Comparison of ENCODE assay signal across 8 cellular contexts in genomic region chr9:128422022-128422782, GRCh38. TPM values are rescaled to one million over a fixed set of nuclear protein-coding genes. Genes with fewer than 3 reads are reported as not detected.
DNase-seq lines count a peak whose midpoint lies in the region; ATAC-seq, FAIRE-seq and TF ChIP-seq lines count a peak whose summit lies in the region.
"Not testable (repeated sequence)": the region's sequence is repeated elsewhere in the genome, so short reads cannot be mapped to it uniquely, and the experiment has no call there.

No MANE protein-coding gene starts in this region.

- in situ Hi-C loops in K562 (cut with MboI) = loop anchor here (10.0 kb wide), 1 partner anchor 293 kb away; no protein-coding TSS in a partner anchor

- H3K27ac Mint-ChIP-seq in T-helper 1 cell treated with Interleukin-12 subunit alpha and Interleukin-12 subunit beta and Interleukin-4 antibody, amounts not matched to agents 30 μg/mL and 1 μg/mL, for 36 hours = not testable (repeated sequence)

- not testable (repeated sequence) for H3K27me3 ChIP-seq in BJ (ENCODE audit: control insufficient read depth, insufficient read depth, low read length); K562 (ENCODE audit: control insufficient read depth in 2 of 2, insufficient read depth in 2 of 2, low read length in 2 of 2); muscle layer of colon (ENCODE audit: control insufficient read depth in 1 of 2, insufficient read depth in 2 of 2, low read length in 2 of 2); vagina

- TF ChIP-seq POLR2A in K562 (conservative IDR thresholded peaks at IDR 0.05); vagina (IDR thresholded peaks at IDR 0.05): not testable (repeated sequence)

- H3K27me3 Mint-ChIP-seq in T-helper 1 cell treated with Interleukin-12 subunit alpha and Interleukin-12 subunit beta and Interleukin-4 antibody, amounts not matched to agents 30 μg/mL and 1 μg/mL, for 36 hours (ENCODE audit: low read depth) = peaks cover 29% of the 10 kb centered on the region

- TF ChIP-seq RAD21 in K562 (CRISPR knock-in tag; conservative IDR thresholded peaks at IDR 0.05 in 1 of 2, IDR thresholded peaks at IDR 0.05 in 1 of 2) = not testable (repeated sequence)

- ATAC-seq in K562 = not testable (repeated sequence)

- H3K9me3 ChIP-seq in K562 (replicated peaks; ENCODE audit: control insufficient read depth, insufficient read depth, low read depth, low read length); muscle layer of colon (ENCODE audit: low read length); vagina: not testable (repeated sequence)

- peaks cover 14 to 45% of the 10 kb centered on the region in 2 experiments; a peak in 4 of 5 replicates for H3K4me1 ChIP-seq in K562 (replicated peaks in 1 of 2; ENCODE audit: control insufficient read depth in 2 of 2, insufficient read depth in 2 of 2, low read length in 2 of 2)
- peaks cover 20% of the 10 kb centered on the region for H3K4me1 ChIP-seq in muscle layer of colon (ENCODE audit: insufficient read depth, low read length)
- peaks cover 27% of the 10 kb centered on the region for H3K4me1 ChIP-seq in vagina

- BruUV-seq in K562 (replicated peaks; lab: Mats Ljungman, UMichigan) = TSS peak; percentile 49

- H4K20me1 ChIP-seq in K562 (replicated peaks; ENCODE audit: control insufficient read depth, insufficient read depth, low read length) = not testable (repeated sequence)

- intact Hi-C loops in K562 (cut with micrococcal nuclease); vagina (cut with DNase I): not testable (repeated sequence)

- CTCF ChIA-PET in BJ (lab: Yijun Ruan, JAX) = interaction anchor here (3.4 to 4.9 kb wide), 2 partner anchors 11 to 62 kb away, joined by 21 to 50 read pairs; no protein-coding TSS in a partner anchor
- CTCF ChIA-PET in K562 (lab: Yijun Ruan, JAX; ENCODE audit: low intra/inter-chr PET ratio) = not testable (repeated sequence)

- not testable (repeated sequence) for TF ChIP-seq EP300 in K562 (IDR thresholded peaks at IDR 0.05; ENCODE audit: low read length)

- FAIRE-seq in K562 (lab: Jason Lieb, UNC) = not testable (repeated sequence)

- peak overlapping the region; percentile 85; the same call in 1 of the 2 replicates for H2AFZ ChIP-seq in K562 (ENCODE audit: low read depth, low read length)

- H3K4me3 Mint-ChIP-seq in T-helper 1 cell treated with Interleukin-12 subunit alpha and Interleukin-12 subunit beta and Interleukin-4 antibody, amounts not matched to agents 30 μg/mL and 1 μg/mL, for 36 hours = peak overlapping the region; percentile 60

- H3K27ac ChIP-seq in K562 (ENCODE audit: extremely low read depth, low read depth, low read length); muscle layer of colon (ENCODE audit: low read depth, low read length): not testable (repeated sequence)
- H3K27ac ChIP-seq in vagina = peak overlapping the region; percentile 94

- not testable (repeated sequence) for H3K36me3 Mint-ChIP-seq in T-helper 1 cell treated with Interleukin-12 subunit alpha and Interleukin-12 subunit beta and Interleukin-4 antibody, amounts not matched to agents 30 μg/mL and 1 μg/mL, for 36 hours (ENCODE audit: low read depth)

- not testable (repeated sequence) for TF ChIP-seq CTCF in BJ (IDR thresholded peaks at IDR 0.05; ENCODE audit: insufficient read depth, low read depth, low read length); HFF-Myc (IDR thresholded peaks at IDR 0.05; ENCODE audit: low read depth, low read length, missing control alignments); K562 (IDR thresholded peaks at IDR 0.05 in 2 of 3, conservative IDR thresholded peaks at IDR 0.05 in 1 of 3; ENCODE audit: insufficient read depth in 2 of 3, low read depth in 1 of 3, low read length in 3 of 3); fibroblast of mammary gland (conservative IDR thresholded peaks at IDR 0.05; ENCODE audit: control insufficient read depth, insufficient read depth, low read depth, low read length); vagina (IDR thresholded peaks at IDR 0.05)

- H3K9me3 Mint-ChIP-seq in T-helper 1 cell treated with Interleukin-12 subunit alpha and Interleukin-12 subunit beta and Interleukin-4 antibody, amounts not matched to agents 30 μg/mL and 1 μg/mL, for 36 hours = not testable (repeated sequence)

- H3K4me1 Mint-ChIP-seq in T-helper 1 cell treated with Interleukin-12 subunit alpha and Interleukin-12 subunit beta and Interleukin-4 antibody, amounts not matched to agents 30 μg/mL and 1 μg/mL, for 36 hours (ENCODE audit: low read depth) = not testable (repeated sequence)

- H3K36me3 ChIP-seq in BJ (ENCODE audit: control insufficient read depth, insufficient read depth, low read length) (peaks cover 14% of the 10 kb centered on the region), muscle layer of colon (ENCODE audit: insufficient read depth, low read length) (peaks cover 12% of the 10 kb centered on the region)
- H3K36me3 ChIP-seq in K562 (ENCODE audit: control insufficient read depth, insufficient read depth, low read length); vagina: not testable (repeated sequence)

- H3K9ac ChIP-seq in K562 (ENCODE audit: insufficient read depth in 1 of 2, low read depth in 2 of 2, low read length in 2 of 2) (peak overlapping the region; percentile 74 to 98; a peak in 2 of 4 replicates), muscle layer of colon (ENCODE audit: low read length) (peak overlapping the region; percentile 39)

- H3K4me2 ChIP-seq in K562 (ENCODE audit: insufficient read depth, low read length) = peak overlapping the region; percentile 81

- not testable (repeated sequence) for DNase-seq in BJ (ENCODE audit: low read depth); HFF-Myc (ENCODE audit: extremely low read depth, low read depth); K562 (ENCODE audit: extremely low read depth in 1 of 4, low spot score in 3 of 4); fibroblast of mammary gland (ENCODE audit: low read depth); skeletal muscle cell (ENCODE audit: low read depth); vagina (ENCODE audit: extremely low spot score in 2 of 2)

- H3K4me3 ChIP-seq in BJ (ENCODE audit: low read depth, low read length) (peak overlapping the region; percentile 60), HFF-Myc (replicated peaks; ENCODE audit: low read depth, low read length) (peak overlapping the region; percentile 60), K562 (peak overlapping the region; percentile 94; the same call in 1 of the 2 replicates), fibroblast of mammary gland (ENCODE audit: control insufficient read depth, low read depth, low read length) (peak overlapping the region; percentile 83), muscle layer of colon (ENCODE audit: low read depth in 1 of 2, low read length in 2 of 2) (peak overlapping the region in 1 of 2 donors; percentile 71), skeletal muscle cell (ENCODE audit: low read depth, low read length) (peak overlapping the region; percentile 89), vagina (peak overlapping the region; percentile 67 to 85)

- 62% methylated on average over 13 of the region's 13 CpGs for WGBS in K562 (ENCODE audit: insufficient coverage, low coverage, missing lambda C conversion rate)

- POLR2A ChIA-PET in BJ (lab: Charles Lee) = not testable (repeated sequence)
- POLR2A ChIA-PET in K562 (lab: Yijun Ruan, JAX) = interaction anchor here (0.6 to 1.1 kb wide), 3 partner anchors 12 to 243 kb away, joined by 3 to 4 read pairs (median 3); partner anchors contain the start of gene URM1

- H3K79me2 ChIP-seq in K562 (ENCODE audit: control insufficient read depth, insufficient read depth, low read length) = not testable (repeated sequence)

- not testable (repeated sequence) for H3K9me1 ChIP-seq in K562 (ENCODE audit: control insufficient read depth, insufficient read depth, low read length)

RNA-seq across cellular contexts. Expression of gene CERCAM, which starts 1.5 kb away (rescaled TPM):
- 193 and 309 TPM in 2 replicates for polyA plus RNA-seq in BJ (2011; rRNA removed)
- polyA minus RNA-seq in BJ (2011; rRNA and poly(A)+ RNA removed) = 64.1 and 103 TPM in 2 replicates
- 27.2 and 83.8 TPM in 2 replicates for total RNA-seq in K562 (2011; cell fraction: chromatin; rRNA removed; ENCODE audit: low replicate concordance)
- total RNA-seq in K562 (2011; cell fraction: nucleolus; rRNA removed) = 70.3 and 82.2 TPM in 2 replicates
- 35.6 and 47.3 TPM in 2 replicates for total RNA-seq in K562 (2011; cell fraction: nucleoplasm; rRNA removed)
- total RNA-seq in K562 (2014; rRNA removed) = 18.0 and 20.6 TPM in 2 replicates
- 4.2 and 5.0 TPM in 2 replicates for total RNA-seq in K562 (2014; rRNA removed; fragmentation: Illumina TruSeq; extraction: Trizol)
- total RNA-seq in K562 (2015; rRNA removed; fragmentation: Illumina TruSeq; extraction: Trizol) = 18.3 and 19.0 TPM in 2 replicates
- total RNA-seq in K562 (2021) = 22.2 and 24.0 TPM in 2 replicates
- 18.8 and 39.4 TPM in 2 replicates for polyA plus RNA-seq in K562 (2011; rRNA removed)
- polyA plus RNA-seq in K562 (2011; cell fraction: cytosol; rRNA removed) = 55.2 and 92.4 TPM in 2 replicates
- polyA plus RNA-seq in K562 (2011; cell fraction: nucleus; rRNA removed) = 56.0 and 58.6 TPM in 2 replicates
- polyA plus RNA-seq in K562 (2012) = 25.6 and 35.2 TPM in 2 replicates
- polyA plus RNA-seq in K562 (2014; fragmentation: Illumina TruSeq; extraction: Trizol) = 10.5 and 14.0 TPM in 2 replicates
- polyA plus RNA-seq in K562 (2014; fragmentation: Nextera tagmentation; extraction: Ambion mirVana) = 1 to 10 TPM in 1 of 2 experiments, under 1 TPM in 1; 0.75 to 1.3 TPM
- 21.9 and 26.4 TPM in 2 replicates for polyA plus RNA-seq in K562 (2014; rRNA removed)
- polyA minus RNA-seq in K562 (2011; rRNA and poly(A)+ RNA removed) = 10.7 and 11.9 TPM in 2 replicates
- polyA minus RNA-seq in K562 (2011; cell fraction: cytosol; rRNA and poly(A)+ RNA removed) = 15.5 and 37.0 TPM in 2 replicates
- 16.7 and 23.5 TPM in 2 replicates for polyA minus RNA-seq in K562 (2011; cell fraction: nucleus; rRNA and poly(A)+ RNA removed)
- total RNA-seq in vagina = 36.1 TPM

RNA-seq across cellular contexts. Expression of gene ODF2, which starts 33.6 kb away (rescaled TPM):
- polyA plus RNA-seq in BJ (2011; rRNA removed) (16.3 and 21.5 TPM in 2 replicates), K562 (2011; rRNA removed) (23.1 and 33.2 TPM in 2 replicates), K562 (2014; fragmentation: Illumina TruSeq; extraction: Trizol) (79.3 and 83.2 TPM in 2 replicates), K562 (2014; fragmentation: Nextera tagmentation; extraction: Ambion mirVana) (10 to 100 TPM; 16.5 to 69.7 TPM), K562 (2014; rRNA removed) (46.7 and 52.3 TPM in 2 replicates)
- polyA minus RNA-seq in BJ (2011; rRNA and poly(A)+ RNA removed) = 9.3 and 12.7 TPM in 2 replicates
- total RNA-seq in K562 (2011; cell fraction: chromatin; rRNA removed; ENCODE audit: low replicate concordance) = 159 and 215 TPM in 2 replicates
- total RNA-seq in K562 (2011; cell fraction: nucleolus; rRNA removed) = 89.5 and 89.9 TPM in 2 replicates
- total RNA-seq in K562 (2011; cell fraction: nucleoplasm; rRNA removed) = 111 and 132 TPM in 2 replicates
- total RNA-seq in K562 (2014; rRNA removed) (73.7 and 76.5 TPM in 2 replicates), K562 (2014; rRNA removed; fragmentation: Illumina TruSeq; extraction: Trizol) (54.1 and 56.9 TPM in 2 replicates), K562 (2015; rRNA removed; fragmentation: Illumina TruSeq; extraction: Trizol) (70.1 and 71.3 TPM in 2 replicates), K562 (2021) (61.9 and 71.6 TPM in 2 replicates), vagina (18.9 TPM)
- 16.3 and 20.6 TPM in 2 replicates for polyA plus RNA-seq in K562 (2011; cell fraction: cytosol; rRNA removed)
- polyA plus RNA-seq in K562 (2011; cell fraction: nucleus; rRNA removed) = 243 and 275 TPM in 2 replicates
- polyA plus RNA-seq in K562 (2012) = 63.5 and 64.9 TPM in 2 replicates
- 21.7 and 24.7 TPM in 2 replicates for polyA minus RNA-seq in K562 (2011; rRNA and poly(A)+ RNA removed)
- polyA minus RNA-seq in K562 (2011; cell fraction: cytosol; rRNA and poly(A)+ RNA removed) = 20.7 and 23.0 TPM in 2 replicates
- polyA minus RNA-seq in K562 (2011; cell fraction: nucleus; rRNA and poly(A)+ RNA removed) = 25.8 and 37.1 TPM in 2 replicates

RNA-seq across cellular contexts. Expression of gene URM1, which starts 51.0 kb away (rescaled TPM):
- polyA plus RNA-seq in BJ (2011; rRNA removed) (68.7 and 95.7 TPM in 2 replicates), K562 (2011; rRNA removed) (57.0 and 74.4 TPM in 2 replicates), K562 (2014; fragmentation: Illumina TruSeq; extraction: Trizol) (88.9 and 90.6 TPM in 2 replicates), K562 (2014; fragmentation: Nextera tagmentation; extraction: Ambion mirVana) (10 to 100 TPM; 10.1 to 24.7 TPM), K562 (2014; rRNA removed) (72.1 and 81.3 TPM in 2 replicates)
- polyA minus RNA-seq in BJ (2011; rRNA and poly(A)+ RNA removed) = 33.4 and 58.1 TPM in 2 replicates
- total RNA-seq in K562 (2011; cell fraction: chromatin; rRNA removed; ENCODE audit: low replicate concordance) = 21.1 and 48.4 TPM in 2 replicates
- total RNA-seq in K562 (2011; cell fraction: nucleolus; rRNA removed) = 27.8 and 30.0 TPM in 2 replicates
- 33.7 and 46.3 TPM in 2 replicates for total RNA-seq in K562 (2011; cell fraction: nucleoplasm; rRNA removed)
- total RNA-seq in K562 (2014; rRNA removed) (53.3 and 68.0 TPM in 2 replicates), K562 (2014; rRNA removed; fragmentation: Illumina TruSeq; extraction: Trizol) (25.4 and 35.7 TPM in 2 replicates), K562 (2015; rRNA removed; fragmentation: Illumina TruSeq; extraction: Trizol) (33.7 and 37.3 TPM in 2 replicates), K562 (2021) (82.0 and 83.8 TPM in 2 replicates), vagina (15.2 TPM)
- 67.6 and 87.3 TPM in 2 replicates for polyA plus RNA-seq in K562 (2011; cell fraction: cytosol; rRNA removed)
- polyA plus RNA-seq in K562 (2011; cell fraction: nucleus; rRNA removed) = 57.5 and 83.7 TPM in 2 replicates
- 87.7 and 104 TPM in 2 replicates for polyA plus RNA-seq in K562 (2012)
- polyA minus RNA-seq in K562 (2011; rRNA and poly(A)+ RNA removed) = 19.9 and 27.1 TPM in 2 replicates
- 25.8 and 28.1 TPM in 2 replicates for polyA minus RNA-seq in K562 (2011; cell fraction: cytosol; rRNA and poly(A)+ RNA removed)
- 8.9 and 11.1 TPM in 2 replicates for polyA minus RNA-seq in K562 (2011; cell fraction: nucleus; rRNA and poly(A)+ RNA removed)
